ENCODE assay signal across 8 cellular contexts in genomic region chr1:109985251-109986053, GRCh38. TPM values are rescaled to one million over a fixed set of nuclear protein-coding genes. Genes with fewer than 3 reads are reported as not detected.
DNase-seq lines count a peak whose midpoint lies in the region; ATAC-seq and TF ChIP-seq lines count a peak whose summit lies in the region.

No MANE protein-coding gene starts in this region.

- peak overlapping the region; percentile 96 for H3K9ac ChIP-seq in IMR-90 (ENCODE audit: low read depth, low read length)

- H3K27me3 Mint-ChIP-seq in MCF 10A (ENCODE audit: insufficient read depth, unreplicated experiment) = no peaks in the 10 kb centered on the region

- no peak; the same call in 1 of the 2 replicates for TF ChIP-seq POLR2A in IMR-90 (IDR thresholded peaks at IDR 0.05; ENCODE audit: low read depth, low read length)

- H3K4me2 ChIP-seq in IMR-90 (ENCODE audit: low read depth, low read length) = peak overlapping the region; percentile 100

- peak overlapping the region; percentile 70 for H2AK5ac ChIP-seq in IMR-90 (ENCODE audit: low read depth, low read length)

- H3K4me3 Mint-ChIP-seq in MCF 10A (ENCODE audit: unreplicated experiment) = peak overlapping the region; percentile 92

- peak overlapping the region; percentile 41 for H4K91ac ChIP-seq in IMR-90 (ENCODE audit: insufficient read depth, low read depth, low read length)

- peak overlapping the region; percentile 91 for H3K27ac ChIP-seq in IMR-90 (ENCODE audit: insufficient read depth, low read length)
- H3K27ac ChIP-seq in mesodermal cell (ENCODE audit: low read depth, low read length, severe bottlenecking) = peak overlapping the region; percentile 98
- peak overlapping the region; percentile 32 to 82 for H3K27ac ChIP-seq in aorta (ENCODE audit: low read depth in 1 of 2, low read length in 2 of 2)

- WGBS in IMR-90 (ENCODE audit: extremely low coverage in 2 of 2, insufficient read length in 1 of 2), 2 experiments = 0% methylated on average over 9 of the region's 22 CpGs; no CpG with 5 or more reads in 1 of the 2 experiments
- 10 to 16% methylated on average over 6 to 9 of the region's 22 CpGs for WGBS in mesodermal cell (ENCODE audit: insufficient coverage in 2 of 2), 2 experiments
- WGBS in aorta, 2 donors = 8 to 9% methylated on average over 22 of the region's 22 CpGs

- in situ Hi-C loops in IMR-90 (cut with MboI; ENCODE audit: low sequenced_read_pairs) = loop anchor here (5.0 kb wide), 2 partner anchors 208 to 438 kb away; partner anchors contain the start of gene GNAI3

- peak overlapping the region; percentile 99 for H3K27ac Mint-ChIP-seq in MCF 10A (ENCODE audit: low read depth, unreplicated experiment)

- H3K14ac ChIP-seq in IMR-90 (replicated peaks; ENCODE audit: low read depth, low read length) = peak overlapping the region; percentile 88; the same call in 1 of the 2 replicates

- ATAC-seq in IMR-90 (ENCODE audit: low read depth) = peak; percentile 4
- no peak for ATAC-seq in aorta (ENCODE audit: low FRiP score)

- intact Hi-C loops in IMR-90 (cut with micrococcal nuclease) (loop anchor here (1.0 to 2.0 kb wide), 4 partner anchors 18 to 341 kb away; partner anchors contain the start of gene CSF1), MCF 10A (cut with micrococcal nuclease) (loop anchor here (10.0 kb wide), 1 partner anchor 111 kb away; no protein-coding TSS in a partner anchor), aorta (cut with DNase I) (loop anchor here (5.0 to 10.0 kb wide), 2 partner anchors 343 to 441 kb away; partner anchors contain the start of gene GNAI3 (in 1 of the 2))

- peak overlapping the region; percentile 97 for H2AFZ ChIP-seq in IMR-90 (replicated peaks; ENCODE audit: low read length, poor library complexity)

- H2BK15ac ChIP-seq in IMR-90 (ENCODE audit: low read depth, low read length) = no peak overlapping the region; the same call in 2 of the 3 replicates

- BruUV-seq in IMR-90 (replicated peaks; lab: Mats Ljungman, UMichigan) (no TSS peak), MCF 10A (replicated peaks; lab: Mats Ljungman, UMichigan) (TSS peak; percentile 26)

- CTCF ChIA-PET in IMR-90 (lab: Yijun Ruan, JAX) (interaction anchor here (0.6 to 3.6 kb wide), 23 partner anchors 8 to 439 kb away, joined by 3 to 69 read pairs (median 8); partner anchors contain the start of gene GSTM4), MCF 10A (lab: Yijun Ruan, JAX) (interaction anchor here (0.6 to 18.3 kb wide), 42 partner anchors 7 to 1520 kb away, joined by 3 to 969 read pairs (median 4); partner anchors contain the start of gene GNAI3)

- POLR2A ChIA-PET in IMR-90 (lab: Charles Lee; ENCODE audit: unreplicated experiment) (interaction anchor here (0.6 kb wide), 2 partner anchors 28 to 437 kb away, joined by 5 to 18 read pairs; partner anchors contain the start of gene GNAI3), MCF 10A (lab: Yijun Ruan, JAX) (interaction anchor here (0.6 to 5.1 kb wide), 21 partner anchors 8 to 454 kb away, joined by 3 to 82 read pairs (median 8); partner anchors contain the start of genes AMPD2, GNAI3, GNAT2 and STRIP1)

- H4K8ac ChIP-seq in IMR-90 (ENCODE audit: low read depth in 2 of 2, low read length in 2 of 2) = peak overlapping the region; percentile 32 to 54; a peak in 2 of 4 replicates

- peaks cover 15% of the 10 kb centered on the region for H3K9me1 ChIP-seq in IMR-90 (ENCODE audit: insufficient read depth, low read length)

- H3K56ac ChIP-seq in IMR-90 (ENCODE audit: extremely low read depth, insufficient read depth, low read length) = peak overlapping the region; percentile 74

- no peak for TF ChIP-seq RAD21 in IMR-90 (IDR thresholded peaks at IDR 0.05; ENCODE audit: low read length)

- no peak for TF ChIP-seq CTCF in AG09309 (IDR thresholded peaks at IDR 0.05; ENCODE audit: control insufficient read depth, insufficient read depth, low read depth, low read length, missing control alignments)
- TF ChIP-seq CTCF in IMR-90 (conservative IDR thresholded peaks at IDR 0.05; ENCODE audit: low read depth, low read length) = no peak
- TF ChIP-seq CTCF in MCF 10A (IDR thresholded peaks at IDR 0.05; ENCODE audit: unreplicated experiment) = no peak

- H2BK120ac ChIP-seq in IMR-90 (ENCODE audit: low read depth, low read length) = no peak overlapping the region; the same call in 1 of the 2 replicates

- DNase-seq in AG09309 (ENCODE audit: low read depth) (no peak), IMR-90 (no peak), MCF 10A (ENCODE audit: unreplicated experiment) (no peak), aorta (no peak), NCI-H510A treated with DMSO at 0.1 percent for 48 hours (lab: John Stamatoyannopoulos, UW) (no peak), foreskin melanocyte (no peak), NCI-H2029 treated with DMSO at 0.1 percent for 48 hours (lab: John Stamatoyannopoulos, UW) (no peak)

- no peak overlapping the region for H2BK20ac ChIP-seq in IMR-90 (ENCODE audit: low read depth, low read length)

- peaks cover 56% of the 10 kb centered on the region for H3K4me1 Mint-ChIP-seq in MCF 10A (ENCODE audit: insufficient read depth, unreplicated experiment)

- peak overlapping the region; percentile 36 for H4K5ac ChIP-seq in IMR-90 (ENCODE audit: low read depth, low read length)

- H2AK9ac ChIP-seq in IMR-90 (replicated peaks; ENCODE audit: low read depth, low read length, poor library complexity) = peak overlapping the region; percentile 91

- peak overlapping the region; percentile 89 for H2BK5ac ChIP-seq in IMR-90 (ENCODE audit: low read depth, low read length, poor library complexity, severe bottlenecking)

- H3K23ac ChIP-seq in IMR-90 (ENCODE audit: low read depth, low read length) = peak overlapping the region; percentile 89

- H3K9me3 Mint-ChIP-seq in MCF 10A (ENCODE audit: unreplicated experiment) = no peaks in the 10 kb centered on the region

- H4K20me1 ChIP-seq in IMR-90 (ENCODE audit: insufficient read depth, low read length) = peaks cover 37% of the 10 kb centered on the region

- no peaks in the 10 kb centered on the region for H3K27me3 ChIP-seq in IMR-90 (ENCODE audit: control insufficient read depth, insufficient read depth, low read length)
- no peaks in the 10 kb centered on the region for H3K27me3 ChIP-seq in aorta (ENCODE audit: control insufficient read depth in 1 of 2, insufficient read depth in 2 of 2, low read length in 1 of 2)

- peak overlapping the region; percentile 76 for H3K4ac ChIP-seq in IMR-90 (ENCODE audit: low read depth, low read length)

- H3K9me3 ChIP-seq in IMR-90 (ENCODE audit: control insufficient read depth, insufficient read depth, low read length) = no peaks in the 10 kb centered on the region
- no peaks in the 10 kb centered on the region for H3K9me3 ChIP-seq in mesodermal cell (ENCODE audit: control insufficient read depth, low read length)
- H3K9me3 ChIP-seq in aorta (ENCODE audit: control insufficient read depth, low read length) = no peaks in the 10 kb centered on the region

- no peaks in the 10 kb centered on the region; the same call in 1 of the 2 replicates for H3K36me3 ChIP-seq in IMR-90 (ENCODE audit: control insufficient read depth, insufficient read depth, low read length)
- peaks cover 36% of the 10 kb centered on the region for H3K36me3 ChIP-seq in mesodermal cell (ENCODE audit: control insufficient read depth, insufficient read depth, low read length)
- no peaks in the 10 kb centered on the region for H3K36me3 ChIP-seq in aorta (ENCODE audit: control insufficient read depth in 1 of 2, insufficient read depth in 2 of 2, low read length in 1 of 2)

- H3K4me3 ChIP-seq in AG09309 (ENCODE audit: control insufficient read depth, low read depth, low read length) (peak overlapping the region; percentile 84), IMR-90 (ENCODE audit: insufficient read depth, low read depth, low read length) (peak overlapping the region; percentile 63), mesodermal cell (ENCODE audit: extremely low read depth, insufficient read depth, low read length, poor library complexity, severe bottlenecking) (peak overlapping the region; percentile 97), aorta (ENCODE audit: low read length in 2 of 2) (peak overlapping the region; percentile 2 to 65)

- H3K36me3 Mint-ChIP-seq in MCF 10A (ENCODE audit: insufficient read depth, unreplicated experiment) = peaks cover 13% of the 10 kb centered on the region

- peaks cover 14% of the 10 kb centered on the region for H3K4me1 ChIP-seq in IMR-90 (ENCODE audit: control insufficient read depth, insufficient read depth, low read length)
- peaks cover 24% of the 10 kb centered on the region for H3K4me1 ChIP-seq in mesodermal cell (ENCODE audit: control insufficient read depth, insufficient read depth, low read length, poor library complexity, severe bottlenecking)
- H3K4me1 ChIP-seq in aorta (ENCODE audit: control insufficient read depth in 1 of 2, insufficient read depth in 2 of 2, low read length in 2 of 2) = peaks cover 0 to under 1% of the 10 kb centered on the region in 2 donors

- H3K79me1 ChIP-seq in IMR-90 (ENCODE audit: low read depth in 1 of 2, low read length in 2 of 2) = peaks cover 15 to 52% of the 10 kb centered on the region in 2 experiments; a peak in 3 of 4 replicates

- peak overlapping the region; percentile 14; the same call in 1 of the 2 replicates for H3K18ac ChIP-seq in IMR-90 (ENCODE audit: low read depth, low read length)

- dilution Hi-C loops in IMR-90 (cut with HindIII; ENCODE audit: low sequenced_read_pairs, unreplicated experiment) = no loop called here

TF ChIP-seq in IMR-90, 13 proteins besides CTCF, POLR2A, EP300 and RAD21 (continues in another document):
- TF ChIP-seq FOS (IDR thresholded peaks at IDR 0.05; ENCODE audit: low read depth, low read length) (no peak), RFX5 (IDR thresholded peaks at IDR 0.05; ENCODE audit: low read depth, low read length) (no peak), CHD1 (IDR thresholded peaks at IDR 0.05; ENCODE audit: low read depth, low read length) (no peak), MXI1 (IDR thresholded peaks at IDR 0.05; ENCODE audit: borderline replicate concordance, low read depth, low read length) (no peak), RCOR1 (IDR thresholded peaks at IDR 0.05; ENCODE audit: insufficient replicate concordance, low read length) (no peak)

RNA-seq across cellular contexts. Expression of gene AHCYL1, which starts 0.9 kb away (rescaled TPM):
- 73.9 and 76.0 TPM in 2 replicates for total RNA-seq in IMR-90 (2012; rRNA removed)
- 63.9 and 75.1 TPM in 2 replicates for polyA plus RNA-seq in IMR-90 (2012; rRNA removed)
- polyA plus RNA-seq in IMR-90 (2012; cell fraction: cytosol; rRNA removed) = 25.3 and 33.6 TPM in 2 replicates
- polyA plus RNA-seq in IMR-90 (2012; cell fraction: nucleus; rRNA removed; ENCODE audit: low replicate concordance) = 45.6 and 132 TPM in 2 replicates
- 104 and 106 TPM in 2 replicates for total RNA-seq in MCF 10A (2022)
- polyA plus RNA-seq in mesodermal cell (2013, experiment 1 of 2) = 148 TPM
- polyA plus RNA-seq in mesodermal cell (2013, experiment 2 of 2) = 150 TPM
- total RNA-seq in aorta = 10 to 100 TPM; 69.0 to 79.0 TPM
- 10 to 100 TPM; 41.9 to 50.0 TPM for polyA plus RNA-seq in aorta

RNA-seq across cellular contexts. Expression of gene STRIP1, which starts 49.0 kb away (rescaled TPM):
- 31.4 and 33.5 TPM in 2 replicates for total RNA-seq in IMR-90 (2012; rRNA removed)
- 28.6 and 30.4 TPM in 2 replicates for polyA plus RNA-seq in IMR-90 (2012; rRNA removed)
- polyA plus RNA-seq in IMR-90 (2012; cell fraction: cytosol; rRNA removed) = 13.7 and 17.1 TPM in 2 replicates
- polyA plus RNA-seq in IMR-90 (2012; cell fraction: nucleus; rRNA removed; ENCODE audit: low replicate concordance) = 82.7 and 95.7 TPM in 2 replicates
- total RNA-seq in MCF 10A (2022) = 35.6 and 40.6 TPM in 2 replicates
- 47.1 TPM for polyA plus RNA-seq in mesodermal cell (2013, experiment 1 of 2)
- 41.1 TPM for polyA plus RNA-seq in mesodermal cell (2013, experiment 2 of 2)
- 10 to 100 TPM; 28.6 to 45.9 TPM for total RNA-seq in aorta
- polyA plus RNA-seq in aorta = 10 to 100 TPM in 1 of 2 donors, 1 to 10 TPM in 1; 8.3 to 26.0 TPM

Comparison
In these comparisons a context has a peak if more than half of its experiments do, and no peak if none do; other contexts are left out.
1. H3K4me3 ChIP-seq: peak in every context shown above with its lines; median percentile 97 in mesodermal cell; 84 in AG09309; 63 in IMR-90; 34 in aorta.